In genomic region chr19:47028372-47028672, GRCh38 we compare ENCODE assay signal across 19 cellular contexts. TPM values are rescaled to one million over a fixed set of nuclear protein-coding genes. Genes with fewer than 3 reads are reported as not detected.
DNase-seq lines count a peak whose midpoint lies in the region; ATAC-seq, FAIRE-seq and TF ChIP-seq lines count a peak whose summit lies in the region.
"Had no signal": no experiment of that assay in that cellular context is flagged by ENCODE, and none has a peak within 500 bp of the region (broad histone marks: within the 10 kb centered on the region; RNA-seq: fewer than 3 reads in every experiment).

No MANE protein-coding gene starts in this region.

- H3K4me1 ChIP-seq in kidney (ENCODE audit: control insufficient read depth in 1 of 2, insufficient read depth in 1 of 2, low read depth in 1 of 2, low read length in 2 of 2) = no peaks in the 10 kb centered on the region
- H3K4me1 ChIP-seq: gastrocnemius medialis had no signal

- no peak overlapping the region for H3K9ac ChIP-seq in kidney (ENCODE audit: low read length in 2 of 2)

- no peak for FAIRE-seq in kidney (lab: Jason Lieb, UNC)
- FAIRE-seq: small intestine had no signal

- ATAC-seq in HG03196 (IDR thresholded peaks at IDR 0.05; ENCODE audit: unreplicated experiment) = no peak
- ATAC-seq: CD8-positive, alpha-beta T cell; gastrocnemius medialis; stimulated activated memory B cell treated with anti-CD40 and anti-IgM and Interleukin-4, amounts not matched to agents 10 μg/mL and 1 μg/mL and 100 μg/mL, for 72 hours had no signal

- TF ChIP-seq POLR2A in NB4 (IDR thresholded peaks at IDR 0.05; ENCODE audit: extremely low read depth, insufficient read length) = no peak

- no peak overlapping the region for H3K27ac ChIP-seq in kidney (ENCODE audit: low read depth in 2 of 2, low read length in 2 of 2)
- H3K27ac ChIP-seq: gastrocnemius medialis had no signal

- TF ChIP-seq CTCF in NB4 (IDR thresholded peaks at IDR 0.05; ENCODE audit: low read depth, low read length) (peak; percentile 6), kidney (IDR thresholded peaks at IDR 0.05; ENCODE audit: borderline replicate concordance, extremely low read depth, insufficient read depth) (no peak)

- POLR2A ChIA-PET in HEK293T (lab: Yijun Ruan, JAX) = no interaction called here

- H3K4me3 ChIP-seq in NB4 (ENCODE audit: low read depth, low read length) (no peak overlapping the region), kidney (ENCODE audit: low read length in 2 of 2) (no peak overlapping the region)
- H3K4me3 ChIP-seq: gastrocnemius medialis had no signal

- intact Hi-C loops in kidney (cut with DNase I) = no loop called here

- DNase-seq in D341Med (ENCODE audit: low spot score) (peak; percentile 89), NB4 (ENCODE audit: low read depth) (no peak), NCI-H82 treated with DMSO at 0.1 percent for 48 hours (lab: John Stamatoyannopoulos, UW; ENCODE audit: unreplicated experiment) (peak; percentile 72), kidney (peak; percentile 22), AG08395 (ENCODE audit: low spot score) (no peak), HEK293T (ENCODE audit: extremely low spot score) (no peak)
- DNase-seq: activated CD4-positive, alpha-beta T cell treated with anti-CD3 and anti-CD28 coated beads, Interleukin-2, amount 50 U/mL, for 48 hours; activated effector memory CD4-positive, alpha-beta T cell treated with anti-CD3 and anti-CD28 coated beads, Interleukin-2, amount 50 U/mL, for 16 hours; CD8-positive, alpha-beta T cell; erythroblast; gastrocnemius medialis; GOT3; hypothalamus; NCI-H187 treated with DMSO at 0.1 percent for 48 hours; small intestine had no signal

- H3K9me3 ChIP-seq in kidney (ENCODE audit: control insufficient read depth in 1 of 2, low read length in 2 of 2) = no peaks in the 10 kb centered on the region
- H3K9me3 ChIP-seq: gastrocnemius medialis had no signal

- CTCF ChIA-PET in HEK293T (lab: Yijun Ruan, JAX) = no interaction called here

- no peaks in the 10 kb centered on the region for H3K36me3 ChIP-seq in kidney (ENCODE audit: control insufficient read depth in 1 of 2, insufficient read depth in 2 of 2, low read length in 2 of 2)
- H3K36me3 ChIP-seq: gastrocnemius medialis had no signal

TF ChIP-seq in HEK293T, 16 proteins besides CTCF, POLR2A, EP300 and RAD21:
- TF ChIP-seq SUZ12 (IDR thresholded peaks at IDR 0.05) = no peak
- no peak for TF ChIP-seq LEF1 (IDR thresholded peaks at IDR 0.05; ENCODE audit: borderline replicate concordance)
- TF ChIP-seq ZNF384 (IDR thresholded peaks at IDR 0.05) = no peak
- TF ChIP-seq FOXA1 (IDR thresholded peaks at IDR 0.05) = no peak
- no peak for TF ChIP-seq FOXM1 (IDR thresholded peaks at IDR 0.05; ENCODE audit: borderline replicate concordance)
- TF ChIP-seq CTBP1 (IDR thresholded peaks at IDR 0.05; ENCODE audit: borderline replicate concordance) = no peak
- TF ChIP-seq HDGF (IDR thresholded peaks at IDR 0.05; ENCODE audit: borderline replicate concordance) = no peak
- TF ChIP-seq, protein P1, sequence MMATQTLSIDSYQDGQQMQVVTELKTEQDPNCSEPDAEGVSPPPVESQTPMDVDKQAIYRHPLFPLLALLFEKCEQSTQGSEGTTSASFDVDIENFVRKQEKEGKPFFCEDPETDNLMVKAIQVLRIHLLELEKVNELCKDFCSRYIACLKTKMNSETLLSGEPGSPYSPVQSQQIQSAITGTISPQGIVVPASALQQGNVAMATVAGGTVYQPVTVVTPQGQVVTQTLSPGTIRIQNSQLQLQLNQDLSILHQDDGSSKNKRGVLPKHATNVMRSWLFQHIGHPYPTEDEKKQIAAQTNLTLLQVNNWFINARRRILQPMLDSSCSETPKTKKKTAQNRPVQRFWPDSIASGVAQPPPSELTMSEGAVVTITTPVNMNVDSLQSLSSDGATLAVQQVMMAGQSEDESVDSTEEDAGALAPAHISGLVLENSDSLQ (IDR thresholded peaks at IDR 0.05) = no peak
- no peak for TF ChIP-seq TARDBP (IDR thresholded peaks at IDR 0.05)
- no peak for TF ChIP-seq NFRKB (IDR thresholded peaks at IDR 0.05)
- no peak for TF ChIP-seq FOXK2 (IDR thresholded peaks at IDR 0.05)
- TF ChIP-seq BHLHE40 (IDR thresholded peaks at IDR 0.05; ENCODE audit: borderline replicate concordance) = no peak
- no peak for TF ChIP-seq ARNT (IDR thresholded peaks at IDR 0.05)

RNA-seq across cellular contexts. Expression of gene NPAS1, which starts 8.7 kb away (rescaled TPM):
- total RNA-seq in kidney = 0.38 TPM
- polyA plus RNA-seq in kidney (ENCODE audit: insufficient read depth, low read depth, low replicate concordance) = 1.7 TPM
- total RNA-seq: lung microvascular endothelial cell, RPMI7951 had no signal

RNA-seq across cellular contexts. Expression of gene TMEM160, which starts 20.1 kb away (rescaled TPM):
- 34.1 TPM for total RNA-seq in kidney
- polyA plus RNA-seq in kidney (ENCODE audit: insufficient read depth, low read depth, low replicate concordance) = 57.9 TPM

Comparison
In these comparisons a context has a peak if more than half of its experiments do, and no peak if none do; other contexts are left out.
1. DNase-seq: peak in D341Med (single experiment), NCI-H82 treated with DMSO at 0.1 percent for 48 hours (single experiment) and kidney (single experiment); none in NB4 (single experiment), AG08395 (single experiment) and HEK293T (single experiment).